Comparison of ENCODE assay signal across 9 cellular contexts in the genomic region with DNA sequence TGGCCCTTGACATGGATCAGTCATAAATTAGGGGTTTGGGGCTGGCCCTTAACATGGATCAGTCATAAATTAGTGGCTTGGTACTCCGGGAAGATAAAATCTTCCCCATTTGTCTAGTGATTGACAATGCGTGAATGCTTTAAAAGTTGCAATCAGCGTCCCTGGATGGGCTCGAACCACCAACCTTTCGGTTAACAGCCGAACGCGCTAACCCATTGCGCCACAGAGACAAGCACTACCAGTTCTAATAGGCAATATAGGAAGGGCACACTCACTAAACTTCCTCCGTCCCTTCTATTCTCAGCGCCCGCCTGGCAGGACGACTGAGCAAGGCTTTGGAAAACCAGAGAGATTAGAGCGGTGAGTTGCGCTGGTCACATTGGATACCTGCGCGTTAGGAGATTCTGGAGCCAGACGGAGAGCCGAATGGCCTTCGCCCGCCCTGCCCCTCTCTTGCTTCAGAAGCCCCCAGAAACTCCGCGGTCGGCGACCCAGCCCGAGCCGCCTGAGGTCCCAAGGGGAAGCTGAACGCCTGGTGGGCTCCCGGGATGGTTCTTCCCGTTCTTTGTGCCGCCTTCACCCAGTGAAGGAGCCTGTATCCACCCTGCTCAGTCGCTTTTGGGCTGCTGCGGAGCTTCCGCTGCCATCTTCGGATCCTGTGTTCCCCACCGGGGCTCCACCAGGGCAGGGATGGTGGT.
DNase-seq lines count a peak whose midpoint lies in the region; ATAC-seq and TF ChIP-seq lines count a peak whose summit lies in the region.
"Had no signal": no experiment of that assay in that cellular context is flagged by ENCODE, and none has a peak within 500 bp of the region (broad histone marks: within the 10 kb centered on the region; RNA-seq: fewer than 3 reads in every experiment).

No MANE protein-coding gene starts in this region.

- no peak for TF ChIP-seq POLR2A in erythroblast (IDR thresholded peaks at IDR 0.05; ENCODE audit: low read length)

- H3K36me3 ChIP-seq in ES-I3 (ENCODE audit: insufficient read depth, low read length): no peaks in the 10 kb centered on the region
- no peaks in the 10 kb centered on the region for H3K36me3 ChIP-seq in osteoblast (ENCODE audit: insufficient read depth, low read length)

- H3K27ac Mint-ChIP-seq in endothelial cell (ENCODE audit: unreplicated experiment): peak overlapping the region; percentile 78

- no peak overlapping the region for H3K4me3 ChIP-seq in osteoblast (ENCODE audit: insufficient read depth, low read length)

- ATAC-seq in GM19455 (IDR thresholded peaks at IDR 0.05; ENCODE audit: unreplicated experiment) (no peak), GM19023 (IDR thresholded peaks at IDR 0.05; ENCODE audit: unreplicated experiment) (no peak)

- H3K36me3 Mint-ChIP-seq in endothelial cell (ENCODE audit: low read depth, unreplicated experiment): peaks cover 3% of the 10 kb centered on the region

- H3K9me3 Mint-ChIP-seq in endothelial cell (ENCODE audit: unreplicated experiment): no peaks in the 10 kb centered on the region

- TF ChIP-seq CTCF in endothelial cell (IDR thresholded peaks at IDR 0.05; ENCODE audit: unreplicated experiment) (no peak), osteoblast (IDR thresholded peaks at IDR 0.05; ENCODE audit: extremely low read depth, low read depth, low read length) (no peak)

- DNase-seq in NCI-H1694 treated with DMSO at 0.1 percent for 48 hours (lab: John Stamatoyannopoulos, UW): peak; percentile 30
- DNase-seq in endothelial cell (ENCODE audit: low spot score): peak; percentile 31
- DNase-seq in osteoblast (ENCODE audit: insufficient read length, low spot score, missing footprints): peak; percentile 2
- DNase-seq in erythroblast (lab: John Stamatoyannopoulos, UW): no peak
- no peak for DNase-seq in GDM1 (lab: John Stamatoyannopoulos, UW)
- DNase-seq: NCI-H187 treated with DMSO at 0.1 percent for 48 hours had no signal

- no peak overlapping the region for H3K27ac ChIP-seq in osteoblast (ENCODE audit: low read depth, low read length)

- H3K4me3 Mint-ChIP-seq in endothelial cell (ENCODE audit: unreplicated experiment): peak overlapping the region; percentile 92

- no peaks in the 10 kb centered on the region for H3K79me2 ChIP-seq in osteoblast (ENCODE audit: insufficient read depth, low read length)

- H3K27me3 ChIP-seq in osteoblast (ENCODE audit: insufficient read depth, low read length): peaks cover 3% of the 10 kb centered on the region

- H3K9ac ChIP-seq in ES-I3 (ENCODE audit: low read depth, low read length): peak overlapping the region; percentile 96

- H4K20me1 ChIP-seq in osteoblast (ENCODE audit: insufficient read depth, low read length): no peaks in the 10 kb centered on the region

- H2AFZ ChIP-seq in osteoblast (ENCODE audit: low read length): peak overlapping the region; percentile 29

- H3K9me3 ChIP-seq in ES-I3 (ENCODE audit: control insufficient read depth, insufficient read depth, low read length): no peaks in the 10 kb centered on the region
- H3K9me3 ChIP-seq in osteoblast (ENCODE audit: low read depth, low read length): no peaks in the 10 kb centered on the region

- H3K4me1 ChIP-seq in ES-I3 (ENCODE audit: insufficient read depth, low read length): no peaks in the 10 kb centered on the region; the same call in 1 of the 2 replicates
- H3K4me1 ChIP-seq in osteoblast (ENCODE audit: insufficient read depth, low read length): no peaks in the 10 kb centered on the region

- H3K4me1 Mint-ChIP-seq in endothelial cell (ENCODE audit: unreplicated experiment): no peaks in the 10 kb centered on the region

- no peak overlapping the region for H3K4me2 ChIP-seq in osteoblast (ENCODE audit: insufficient read depth, low read length)

- H3K27me3 Mint-ChIP-seq in endothelial cell (ENCODE audit: unreplicated experiment): peaks cover 5% of the 10 kb centered on the region

Comparison
In these comparisons a context has a peak if more than half of its experiments do, and no peak if none do; other contexts are left out.
1. DNase-seq: peak in NCI-H1694 treated with DMSO at 0.1 percent for 48 hours (single experiment), endothelial cell (single experiment) and osteoblast (single experiment); none in erythroblast (0 of 2) and GDM1 (single experiment).